Comparison of ENCODE assay signal across 25 cellular contexts in genomic region chr1:22238356-22239224, GRCh38.
DNase-seq lines count a peak whose midpoint lies in the region; ATAC-seq and TF ChIP-seq lines count a peak whose summit lies in the region.
"Had no signal": no experiment of that assay in that cellular context is flagged by ENCODE, and none has a peak within 500 bp of the region (broad histone marks: within the 10 kb centered on the region; RNA-seq: fewer than 3 reads in every experiment).

No MANE protein-coding gene starts in this region.

- H3K4me1 Mint-ChIP-seq in neural progenitor cell: peaks cover 47% of the 10 kb centered on the region
- no peaks in the 10 kb centered on the region for H3K4me1 Mint-ChIP-seq in stimulated activated effector memory CD8-positive, alpha-beta T cell treated with anti-CD3 and anti-CD28 coated beads, Interleukin-12 subunit alpha, Interleukin-12 subunit beta, amount 100 ng/mL, for 72 hours
- H3K4me1 Mint-ChIP-seq: CD14-positive monocyte; CD8-positive, alpha-beta memory T cell had no signal

- H3K27me3 Mint-ChIP-seq in neural progenitor cell (ENCODE audit: insufficient read depth, low read depth): peaks cover 33% of the 10 kb centered on the region

- peak overlapping the region; percentile 46 for H3K4me3 Mint-ChIP-seq in neural progenitor cell
- no peak overlapping the region for H3K4me3 Mint-ChIP-seq in stimulated activated effector memory CD8-positive, alpha-beta T cell treated with anti-CD3 and anti-CD28 coated beads, Interleukin-12 subunit alpha, Interleukin-12 subunit beta, amount 100 ng/mL, for 72 hours
- H3K4me3 Mint-ChIP-seq: CD14-positive monocyte; CD8-positive, alpha-beta memory T cell had no signal

- no peak for TF ChIP-seq CTCF in left ventricle myocardium inferior (IDR thresholded peaks at IDR 0.05; ENCODE audit: borderline replicate concordance)
- no peak for TF ChIP-seq CTCF in esophagus squamous epithelium (IDR thresholded peaks at IDR 0.05)
- no peak for TF ChIP-seq CTCF in neural progenitor cell (IDR thresholded peaks at IDR 0.05)
- TF ChIP-seq CTCF in transverse colon (IDR thresholded peaks at IDR 0.05): no peak

- DNase-seq in Right ventricle myocardium superior (peak; percentile 20), left ventricle myocardium inferior (no peak), esophagus squamous epithelium (lab: John Stamatoyannopoulos, UW) (no peak), neural progenitor cell (ENCODE audit: low spot score) (no peak), transverse colon (peak; percentile 22), AG20443 (ENCODE audit: low spot score) (no peak)
- no peak for DNase-seq in stimulated activated CD4-positive, alpha-beta T cell treated with anti-CD3 and anti-CD28 coated beads, Interleukin-4, amount 100 ng/mL, for 4 hours
- DNase-seq in stimulated activated effector memory CD8-positive, alpha-beta T cell treated with anti-CD3 and anti-CD28 coated beads, Interleukin-12 subunit alpha, Interleukin-12 subunit beta, amount 100 ng/mL, for 72 hours (ENCODE audit: low spot score in 2 of 2): no peak
- DNase-seq: BE2C; CD8-positive, alpha-beta memory T cell; DMS 273 treated with DMSO at 0.1 percent for 48 hours; DMS79 treated with DMSO at 0.1 percent for 48 hours; GF-D8; H7; IMR-90; NCI-H1048; NCI-H1694; NCI-H2081; NCI-H2171; NCI-H226; NCI-H510A; SHP77 treated with DMSO at 0.1 percent for 48 hours had no signal

- no peak for ATAC-seq in Right ventricle myocardium superior (ENCODE audit: poor library complexity)
- ATAC-seq in stimulated activated effector memory CD8-positive, alpha-beta T cell treated with anti-CD3 and anti-CD28 coated beads, Interleukin-12 subunit alpha, Interleukin-12 subunit beta, amount 100 ng/mL, for 72 hours: no peak

- in situ Hi-C loops in transverse colon (cut with MboI; ENCODE audit: low pct_ligation_motif_present in 1 of 4, low pct_unique_long_range_greater_than_20kb in 1 of 4, low sequenced_read_pairs in 3 of 4): no loop called here

- H3K9me3 ChIP-seq in left ventricle myocardium inferior (replicated peaks) (no peaks in the 10 kb centered on the region), esophagus squamous epithelium (no peaks in the 10 kb centered on the region), neural progenitor cell (ENCODE audit: low read depth) (no peaks in the 10 kb centered on the region), transverse colon (no peaks in the 10 kb centered on the region)
- H3K9me3 ChIP-seq: BE2C had no signal

- no peaks in the 10 kb centered on the region for H3K9me3 Mint-ChIP-seq in neural progenitor cell
- no peaks in the 10 kb centered on the region for H3K9me3 Mint-ChIP-seq in stimulated activated effector memory CD8-positive, alpha-beta T cell treated with anti-CD3 and anti-CD28 coated beads, Interleukin-12 subunit alpha, Interleukin-12 subunit beta, amount 100 ng/mL, for 72 hours
- H3K9me3 Mint-ChIP-seq: CD8-positive, alpha-beta memory T cell had no signal

- peak overlapping the region; percentile 73 for H3K27ac Mint-ChIP-seq in neural progenitor cell
- H3K27ac Mint-ChIP-seq in stimulated activated effector memory CD8-positive, alpha-beta T cell treated with anti-CD3 and anti-CD28 coated beads, Interleukin-12 subunit alpha, Interleukin-12 subunit beta, amount 100 ng/mL, for 72 hours: no peak overlapping the region
- H3K27ac Mint-ChIP-seq: CD14-positive monocyte; CD8-positive, alpha-beta memory T cell had no signal

- no peak for TF ChIP-seq EP300 in transverse colon (IDR thresholded peaks at IDR 0.05; ENCODE audit: low read depth)

- TF ChIP-seq POLR2A in esophagus squamous epithelium (IDR thresholded peaks at IDR 0.05) (no peak), transverse colon (IDR thresholded peaks at IDR 0.05) (no peak)

- H3K4me3 ChIP-seq in left ventricle myocardium inferior (no peak overlapping the region), esophagus squamous epithelium (no peak overlapping the region), neural progenitor cell (no peak overlapping the region), transverse colon (no peak overlapping the region)

- H2AFZ ChIP-seq in neural progenitor cell (replicated peaks): no peak overlapping the region

- WGBS in esophagus squamous epithelium, 2 donors: 35 to 75% methylated on average over 9 to 17 of the region's 26 CpGs
- WGBS in transverse colon (ENCODE audit: low coverage in 1 of 2), 2 donors: 89% methylated on average over 24 of the region's 26 CpGs; no CpG with 5 or more reads in 1 of the 2 donors

- no peaks in the 10 kb centered on the region for H3K4me1 ChIP-seq in left ventricle myocardium inferior
- peaks cover 23 to 67% (median 33%) of the 10 kb centered on the region in 3 donors for H3K4me1 ChIP-seq in esophagus squamous epithelium
- H3K4me1 ChIP-seq in neural progenitor cell: peaks cover 17% of the 10 kb centered on the region
- no peaks in the 10 kb centered on the region for H3K4me1 ChIP-seq in transverse colon
- H3K4me1 ChIP-seq: BE2C had no signal

- H3K36me3 ChIP-seq in left ventricle myocardium inferior (no peaks in the 10 kb centered on the region), esophagus squamous epithelium (no peaks in the 10 kb centered on the region), neural progenitor cell (no peaks in the 10 kb centered on the region), transverse colon (no peaks in the 10 kb centered on the region)
- H3K36me3 ChIP-seq: BE2C had no signal

- H3K4me2 ChIP-seq in neural progenitor cell: no peak overlapping the region
- H3K4me2 ChIP-seq: KMS-11 had no signal

- H3F3A ChIP-seq in neural progenitor cell (ENCODE audit: low read depth): peaks cover 10% of the 10 kb centered on the region

- intact Hi-C loops in Right ventricle myocardium superior (cut with DNase I): no loop called here
- intact Hi-C loops in left ventricle myocardium inferior (cut with micrococcal nuclease): no loop called here
- intact Hi-C loops in esophagus squamous epithelium (cut with DNase I): no loop called here
- intact Hi-C loops in transverse colon (cut with DNase I; ENCODE audit: low total_unique reads): no loop called here

- H4K20me1 ChIP-seq in neural progenitor cell (ENCODE audit: low read depth): peaks cover 22% of the 10 kb centered on the region

- H3K9ac ChIP-seq in neural progenitor cell: no peak overlapping the region
- H3K9ac ChIP-seq: KMS-11 had no signal

- H3K79me2 ChIP-seq in neural progenitor cell (ENCODE audit: low read depth): no peaks in the 10 kb centered on the region

- H3K36me3 Mint-ChIP-seq in neural progenitor cell: no peaks in the 10 kb centered on the region
- no peaks in the 10 kb centered on the region for H3K36me3 Mint-ChIP-seq in stimulated activated effector memory CD8-positive, alpha-beta T cell treated with anti-CD3 and anti-CD28 coated beads, Interleukin-12 subunit alpha, Interleukin-12 subunit beta, amount 100 ng/mL, for 72 hours
- H3K36me3 Mint-ChIP-seq: CD14-positive monocyte; CD8-positive, alpha-beta memory T cell had no signal

- peaks cover 49% of the 10 kb centered on the region for H3K27me3 ChIP-seq in left ventricle myocardium inferior (ENCODE audit: low read depth)
- H3K27me3 ChIP-seq in esophagus squamous epithelium: peaks cover 0 to 20% (median 0%) of the 10 kb centered on the region in 4 donors
- peaks cover 79% of the 10 kb centered on the region for H3K27me3 ChIP-seq in neural progenitor cell
- H3K27me3 ChIP-seq in transverse colon: peaks cover 5% of the 10 kb centered on the region
- H3K27me3 ChIP-seq: BE2C had no signal

- H3K27ac ChIP-seq in left ventricle myocardium inferior (replicated peaks) (no peak overlapping the region), esophagus squamous epithelium (peak overlapping the region; percentile 49 to 77 (median 60)), neural progenitor cell (no peak overlapping the region), transverse colon (no peak overlapping the region)
- H3K27ac ChIP-seq: 22Rv1, KMS-11 had no signal

Comparison
In these comparisons a context has a peak if more than half of its experiments do, and no peak if none do; other contexts are left out.
1. DNase-seq: peak in Right ventricle myocardium superior (single experiment) and transverse colon (single experiment); none in left ventricle myocardium inferior (single experiment), esophagus squamous epithelium (single experiment), neural progenitor cell (single experiment), stimulated activated CD4-positive, alpha-beta T cell treated with anti-CD3 and anti-CD28 coated beads, Interleukin-4, amount 100 ng/mL, for 4 hours (0 of 2), AG20443 (single experiment) and stimulated activated effector memory CD8-positive, alpha-beta T cell treated with anti-CD3 and anti-CD28 coated beads, Interleukin-12 subunit alpha, Interleukin-12 subunit beta, amount 100 ng/mL, for 72 hours (0 of 2).
2. H3K27ac ChIP-seq: peak in esophagus squamous epithelium (4 of 4); none in left ventricle myocardium inferior (single experiment), neural progenitor cell (single experiment) and transverse colon (0 of 4).